2 cellular contexts compared by ENCODE assay signal in the genomic region with DNA sequence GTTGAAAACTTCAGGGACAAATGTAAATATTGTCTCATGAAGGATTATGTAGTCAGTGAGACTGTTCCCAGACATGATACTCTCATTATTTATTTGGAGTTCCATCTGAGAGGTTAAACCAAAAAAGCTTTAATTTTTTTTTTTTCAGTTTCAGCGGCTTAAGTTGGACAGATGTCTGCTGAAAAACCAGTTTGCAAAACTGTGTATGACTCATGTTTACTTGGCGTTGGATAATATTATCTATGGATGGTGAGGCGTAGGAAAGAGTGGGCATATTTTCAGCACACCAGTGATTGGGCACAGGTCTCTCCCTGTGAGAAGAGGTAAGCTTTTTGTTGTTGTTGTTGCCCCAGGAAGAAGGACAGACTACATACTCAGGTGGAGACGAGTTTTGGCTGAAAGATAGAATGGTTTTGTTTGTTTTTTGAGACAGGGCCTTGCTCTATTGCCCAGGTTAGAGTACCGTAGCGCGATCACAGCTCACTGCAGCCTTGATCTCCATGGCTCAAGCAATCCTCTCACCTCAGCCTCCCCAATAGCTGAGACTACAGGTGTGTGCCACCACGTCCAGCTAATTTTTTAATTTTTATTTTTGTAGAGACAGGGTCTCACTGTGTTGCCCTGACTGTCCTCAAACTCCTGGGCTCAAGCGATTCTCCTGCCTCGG.
TF ChIP-seq lines count a peak whose summit lies in the region.

No MANE protein-coding gene starts in this region.

TF ChIP-seq in IMR-90, 13 proteins besides CTCF, POLR2A, EP300 and RAD21 (continued from another document):
- TF ChIP-seq ELK1 (IDR thresholded peaks at IDR 0.05; ENCODE audit: borderline replicate concordance, low read depth, low read length) (no peak), FOS (IDR thresholded peaks at IDR 0.05; ENCODE audit: low read depth, low read length) (peak; percentile 83), CHD1 (IDR thresholded peaks at IDR 0.05; ENCODE audit: low read depth, low read length) (no peak), RCOR1 (IDR thresholded peaks at IDR 0.05; ENCODE audit: insufficient replicate concordance, low read length) (no peak), BHLHE40 (IDR thresholded peaks at IDR 0.05; ENCODE audit: low read depth, low read length) (no peak), RFX5 (IDR thresholded peaks at IDR 0.05; ENCODE audit: low read depth, low read length) (no peak), NFE2L2 (IDR thresholded peaks at IDR 0.05; ENCODE audit: low read depth, low read length) (no peak), CEBPB (IDR thresholded peaks at IDR 0.05; ENCODE audit: low read depth, low read length) (peak; percentile 50; the same call in 1 of the 2 replicates), MAFK (IDR thresholded peaks at IDR 0.05; ENCODE audit: low read depth, low read length) (no peak)
- TF ChIP-seq, protein P1, sequence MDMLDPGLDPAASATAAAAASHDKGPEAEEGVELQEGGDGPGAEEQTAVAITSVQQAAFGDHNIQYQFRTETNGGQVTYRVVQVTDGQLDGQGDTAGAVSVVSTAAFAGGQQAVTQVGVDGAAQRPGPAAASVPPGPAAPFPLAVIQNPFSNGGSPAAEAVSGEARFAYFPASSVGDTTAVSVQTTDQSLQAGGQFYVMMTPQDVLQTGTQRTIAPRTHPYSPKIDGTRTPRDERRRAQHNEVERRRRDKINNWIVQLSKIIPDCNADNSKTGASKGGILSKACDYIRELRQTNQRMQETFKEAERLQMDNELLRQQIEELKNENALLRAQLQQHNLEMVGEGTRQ (IDR thresholded peaks at IDR 0.05; ENCODE audit: low read depth, low read length) = no peak

TF ChIP-seq in SK-N-SH treated with all-trans-retinoic acid at 6 μM for 48 hours, 23 proteins besides CTCF, POLR2A, EP300 and RAD21 (continued from another document):
- TF ChIP-seq GLIS3 (CRISPR knock-in tag; IDR thresholded peaks at IDR 0.05) = no peak
- TF ChIP-seq SNAI2 (CRISPR knock-in tag; IDR thresholded peaks at IDR 0.05) = no peak
- no peak for TF ChIP-seq ZC3H10 (CRISPR knock-in tag; IDR thresholded peaks at IDR 0.05)
- TF ChIP-seq POU6F1 (CRISPR knock-in tag; IDR thresholded peaks at IDR 0.05; ENCODE audit: borderline replicate concordance, low read depth) = no peak
- TF ChIP-seq ARNTL (CRISPR knock-in tag; IDR thresholded peaks at IDR 0.05; ENCODE audit: borderline replicate concordance, low read depth) = no peak
- TF ChIP-seq ZNF565 (CRISPR knock-in tag; conservative IDR thresholded peaks at IDR 0.05; ENCODE audit: low read depth) = no peak
